In genomic region chr10:97689637-97690036, GRCh38 we compare ENCODE assay signal across 1 cellular context.
TF ChIP-seq lines count a peak whose summit lies in the region.

No MANE protein-coding gene starts in this region.

TF ChIP-seq in K562, 482 proteins besides CTCF, POLR2A, EP300 and RAD21 (continued from another document and continues in another):
- TF ChIP-seq KDM1A (IDR thresholded peaks at IDR 0.05): no peak
- TF ChIP-seq CREB1 (IDR thresholded peaks at IDR 0.05): no peak
- no peak for TF ChIP-seq CREB1 (CRISPR knock-in tag; IDR thresholded peaks at IDR 0.05)
- TF ChIP-seq NCOR1 (IDR thresholded peaks at IDR 0.05): no peak
- TF ChIP-seq ZNF668 (CRISPR knock-in tag; IDR thresholded peaks at IDR 0.05): peak; percentile 44; the same call in 1 of the 2 replicates
- TF ChIP-seq RUNX1 (IDR thresholded peaks at IDR 0.05; ENCODE audit: low read depth): no peak
- no peak for TF ChIP-seq PHF8 (IDR thresholded peaks at IDR 0.05; ENCODE audit: borderline replicate concordance, low read length)
- TF ChIP-seq RFX7 (CRISPR knock-in tag; IDR thresholded peaks at IDR 0.05): no peak
- no peak for TF ChIP-seq RFX1 (IDR thresholded peaks at IDR 0.05)
- TF ChIP-seq, protein P1, sequence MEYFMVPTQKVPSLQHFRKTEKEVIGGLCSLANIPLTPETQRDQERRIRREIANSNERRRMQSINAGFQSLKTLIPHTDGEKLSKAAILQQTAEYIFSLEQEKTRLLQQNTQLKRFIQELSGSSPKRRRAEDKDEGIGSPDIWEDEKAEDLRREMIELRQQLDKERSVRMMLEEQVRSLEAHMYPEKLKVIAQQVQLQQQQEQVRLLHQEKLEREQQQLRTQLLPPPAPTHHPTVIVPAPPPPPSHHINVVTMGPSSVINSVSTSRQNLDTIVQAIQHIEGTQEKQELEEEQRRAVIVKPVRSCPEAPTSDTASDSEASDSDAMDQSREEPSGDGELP (CRISPR knock-in tag; IDR thresholded peaks at IDR 0.05; ENCODE audit: borderline replicate concordance): no peak
- no peak for TF ChIP-seq STAT5A (IDR thresholded peaks at IDR 0.05; ENCODE audit: borderline replicate concordance, low read length)
- no peak for TF ChIP-seq PATZ1 (CRISPR knock-in tag; IDR thresholded peaks at IDR 0.05; ENCODE audit: borderline replicate concordance)
- TF ChIP-seq GABPB2 (CRISPR knock-in tag; conservative IDR thresholded peaks at IDR 0.05): no peak
- no peak for TF ChIP-seq ZNF695 (CRISPR knock-in tag; IDR thresholded peaks at IDR 0.05)
- TF ChIP-seq KLF10 (CRISPR knock-in tag; IDR thresholded peaks at IDR 0.05): no peak
- TF ChIP-seq PPARD (CRISPR knock-in tag; IDR thresholded peaks at IDR 0.05): no peak
- no peak for TF ChIP-seq MXI1 (IDR thresholded peaks at IDR 0.05; ENCODE audit: low read depth, low read length)
- TF ChIP-seq TEAD2 (tag; IDR thresholded peaks at IDR 0.05): no peak
- TF ChIP-seq TSC22D4 (tag; IDR thresholded peaks at IDR 0.05): no peak
- peak; percentile 83 for TF ChIP-seq ZNF592 (IDR thresholded peaks at IDR 0.05)
- no peak for TF ChIP-seq MYNN (IDR thresholded peaks at IDR 0.05)
- no peak for TF ChIP-seq MYNN (CRISPR knock-in tag; IDR thresholded peaks at IDR 0.05)
- no peak for TF ChIP-seq XRCC5 (IDR thresholded peaks at IDR 0.05; ENCODE audit: low read depth, low read length)
- no peak for TF ChIP-seq SAP30 (IDR thresholded peaks at IDR 0.05; ENCODE audit: borderline replicate concordance, insufficient read depth, low read depth, low read length, poor library complexity, severe bottlenecking)
- no peak for TF ChIP-seq SREBF1 (IDR thresholded peaks at IDR 0.05; ENCODE audit: borderline replicate concordance, low read depth, low read length)
- TF ChIP-seq ARNT (IDR thresholded peaks at IDR 0.05): no peak
- no peak for TF ChIP-seq REST (CRISPR knock-in tag; IDR thresholded peaks at IDR 0.05; ENCODE audit: low read depth)
- TF ChIP-seq ZNF436 (CRISPR knock-in tag; IDR thresholded peaks at IDR 0.05): no peak
- TF ChIP-seq LARP7 (IDR thresholded peaks at IDR 0.05): no peak
- TF ChIP-seq POLR2AphosphoS5 (IDR thresholded peaks at IDR 0.05; ENCODE audit: control insufficient read depth, insufficient read depth, low read depth, low read length): no peak
- no peak for TF ChIP-seq NR1H2 (CRISPR knock-in tag; IDR thresholded peaks at IDR 0.05)
- no peak for TF ChIP-seq ZNF696 (CRISPR knock-in tag; conservative IDR thresholded peaks at IDR 0.05)
- no peak for TF ChIP-seq NONO (IDR thresholded peaks at IDR 0.05; ENCODE audit: low read depth in 2 of 2, low read length in 1 of 2)
- no peak for TF ChIP-seq ELF2 (CRISPR knock-in tag; IDR thresholded peaks at IDR 0.05)
- no peak for TF ChIP-seq TRIM24 (IDR thresholded peaks at IDR 0.05)
- TF ChIP-seq ZNF354B (CRISPR knock-in tag; IDR thresholded peaks at IDR 0.05): no peak
- no peak for TF ChIP-seq HINFP (tag; conservative IDR thresholded peaks at IDR 0.05; ENCODE audit: low read depth)
- no peak for TF ChIP-seq SNIP1 (IDR thresholded peaks at IDR 0.05; ENCODE audit: low read depth)
- TF ChIP-seq ATF4 (CRISPR knock-in tag; IDR thresholded peaks at IDR 0.05): peak; percentile 62; the same call in 1 of the 2 replicates
- TF ChIP-seq SMARCA5 (IDR thresholded peaks at IDR 0.05): no peak
- no peak for TF ChIP-seq ZBTB40 (IDR thresholded peaks at IDR 0.05)
- TF ChIP-seq ZBTB40 (CRISPR knock-in tag; IDR thresholded peaks at IDR 0.05): no peak
- no peak for TF ChIP-seq TCF7L2 (IDR thresholded peaks at IDR 0.05; ENCODE audit: low read depth, low read length)
- 0 out of 2 replicates have a peak, but pooled peaks have one; percentile 32 for TF ChIP-seq EHMT2 (IDR thresholded peaks at IDR 0.05)
- no peak for TF ChIP-seq EP400 (IDR thresholded peaks at IDR 0.05)
- TF ChIP-seq EZH2 (IDR thresholded peaks at IDR 0.05; ENCODE audit: borderline replicate concordance, low read depth, low read length): no peak
- TF ChIP-seq POLR2B (IDR thresholded peaks at IDR 0.05; ENCODE audit: low read depth, partially characterized antibody): no peak
